8 cellular contexts compared by ENCODE assay signal in the genomic region with DNA sequence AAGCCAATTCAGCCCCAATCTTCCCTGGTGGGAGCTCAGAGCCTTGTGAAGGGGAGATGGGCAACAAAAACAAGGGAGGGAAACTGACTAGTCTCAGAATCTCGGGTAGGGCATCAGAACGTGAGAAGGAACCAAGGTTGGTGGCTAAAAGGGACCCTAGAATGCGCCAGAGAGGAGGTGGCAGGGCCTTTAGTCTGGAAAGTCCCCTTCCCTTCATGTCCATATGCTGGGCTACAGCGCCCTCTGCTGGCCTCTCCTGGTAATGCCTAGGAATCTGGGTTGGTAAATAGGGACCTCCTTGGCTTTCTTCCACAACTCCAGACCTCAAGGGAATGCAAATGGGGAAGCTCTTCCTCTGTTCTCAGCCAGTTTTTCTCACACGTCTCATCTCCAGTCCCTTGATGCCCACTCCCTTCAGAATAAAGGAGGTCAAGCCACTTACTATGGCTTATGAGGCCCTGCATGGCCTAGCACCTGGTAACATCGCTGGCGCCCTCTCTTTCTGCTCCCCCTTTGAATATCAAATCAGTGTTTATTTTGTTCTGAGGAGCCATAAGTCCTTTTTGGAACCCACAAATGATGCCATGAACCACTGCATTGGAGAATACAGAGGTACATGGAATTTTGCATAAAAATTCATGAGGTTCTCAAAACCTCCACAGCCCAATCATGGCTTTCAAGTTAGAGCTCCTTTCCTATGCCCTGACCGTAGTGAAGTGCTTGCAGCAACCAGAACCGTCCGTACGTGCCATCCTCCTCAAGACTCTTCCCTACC. TPM values are rescaled to one million over a fixed set of nuclear protein-coding genes. Genes with fewer than 3 reads are reported as not detected.
DNase-seq lines count a peak whose midpoint lies in the region; ATAC-seq, FAIRE-seq and TF ChIP-seq lines count a peak whose summit lies in the region.

No MANE protein-coding gene starts in this region.

- TF ChIP-seq CTCF in 22Rv1 (IDR thresholded peaks at IDR 0.05) (peak; percentile 96), ovary (IDR thresholded peaks at IDR 0.05) (peak; percentile 90 to 95 (median 93)), thoracic aorta (IDR thresholded peaks at IDR 0.05) (peak; percentile 97)

- no peak for TF ChIP-seq EP300 in ovary (IDR thresholded peaks at IDR 0.05)

- H3K36me3 ChIP-seq in SK-N-MC (ENCODE audit: insufficient read depth, low read length) (peaks cover 53% of the 10 kb centered on the region), ovary (no peaks in the 10 kb centered on the region), thoracic aorta (peaks cover 38% of the 10 kb centered on the region)

- H3K9me3 ChIP-seq in SK-N-MC (ENCODE audit: low read depth, low read length) (no peaks in the 10 kb centered on the region), ovary (no peaks in the 10 kb centered on the region), thoracic aorta (no peaks in the 10 kb centered on the region)

- no peak for TF ChIP-seq POLR2A in ovary (IDR thresholded peaks at IDR 0.05)

- 16 to 20% (median 17%) methylated on average over 11 of the region's 11 CpGs for WGBS in ovary, 3 donors

- no peak overlapping the region for H3K9ac ChIP-seq in SK-N-MC (ENCODE audit: insufficient read length)

- H3K4me1 ChIP-seq in ovary (ENCODE audit: insufficient read depth) = no peaks in the 10 kb centered on the region
- peaks cover 21 to 43% of the 10 kb centered on the region in 2 donors for H3K4me1 ChIP-seq in thoracic aorta (ENCODE audit: control insufficient read depth in 1 of 2, low read depth in 2 of 2)

- DNase-seq in GM18507 (ENCODE audit: extremely low spot score, insufficient read length, low read depth) (peak; percentile 48), MV-4-11 (lab: John Stamatoyannopoulos, UW) (peak; percentile 83), SK-N-MC (ENCODE audit: low read depth, low spot score) (peak; percentile 91), glomerular visceral epithelial cell (ENCODE audit: extremely low spot score) (peak; percentile 93), ovary (peak; percentile 85 to 97 (median 94)), thoracic aorta (ENCODE audit: low spot score) (peak; percentile 91)
- peak; percentile 90 for DNase-seq in activated naive CD4-positive, alpha-beta T cell treated with anti-CD3 and anti-CD28 coated beads, Interleukin-2, amount 50 U/mL, for 16 hours

- peak; percentile 43 for ATAC-seq in thoracic aorta (ENCODE audit: insufficient number of reproducible peaks, low FRiP score, low read depth)

- H3K27ac ChIP-seq in 22Rv1 (peak overlapping the region; percentile 89), SK-N-MC (peak overlapping the region; percentile 95), ovary (peak overlapping the region; percentile 34 to 95), thoracic aorta (peak overlapping the region; percentile 88 to 97)

- FAIRE-seq in GM18507 (lab: Jason Lieb, UNC) = peak; percentile 86

- intact Hi-C loops in ovary (cut with DNase I) = loop anchor here in 3 of 4 donors (5.0 kb wide), 4 partner anchors 41 to 106 kb away; a partner anchor contains a TSS

- H3K4me3 ChIP-seq in SK-N-MC (no peak overlapping the region), ovary (peak overlapping the region; percentile 83), thoracic aorta (peak overlapping the region; percentile 81)

- no peaks in the 10 kb centered on the region for H3K27me3 ChIP-seq in ovary
- H3K27me3 ChIP-seq in thoracic aorta (replicated peaks; ENCODE audit: insufficient read depth) = no peaks in the 10 kb centered on the region

RNA-seq across cellular contexts. Expression of a gene that starts 1.3 kb away (rescaled TPM):
- 10 to 100 TPM; 12.8 to 46.1 (median 32.1) TPM for total RNA-seq in ovary
- polyA plus RNA-seq in ovary = 10 to 100 TPM; 17.4 to 23.6 TPM
- 10 to 100 TPM; 15.2 to 22.4 TPM for total RNA-seq in thoracic aorta

RNA-seq across cellular contexts. Expression of a gene that starts 44.5 kb away (rescaled TPM):
- total RNA-seq in ovary = 100 to 1,000 TPM; 102 to 259 (median 223) TPM
- polyA plus RNA-seq in ovary = 100 to 1,000 TPM; 144 to 211 TPM
- total RNA-seq in thoracic aorta = 100 to 1,000 TPM; 142 to 147 TPM

RNA-seq across cellular contexts. Expression of a gene that starts 45.1 kb away (rescaled TPM):
- total RNA-seq in ovary (10 to 100 TPM in 6 of 7 donors, 1 to 10 TPM in 1; 9.1 to 31.8 (median 22.1) TPM), thoracic aorta (10 to 100 TPM; 55.1 to 69.6 TPM)
- 10 to 100 TPM; 14.2 to 18.1 TPM for polyA plus RNA-seq in ovary

RNA-seq across cellular contexts. Expression of a gene that starts 55.3 kb away (rescaled TPM):
- total RNA-seq in ovary = 1 to 10 TPM; 2.6 to 6.5 (median 4.7) TPM
- 1 to 10 TPM in 1 of 2 donors, under 1 TPM in 1; 0.83 to 7.2 TPM for polyA plus RNA-seq in ovary
- 1 to 10 TPM; 1.2 to 4.0 TPM for total RNA-seq in thoracic aorta
